8 cellular contexts compared by ENCODE assay signal in genomic region chr21:38984982-38985422, GRCh38.
DNase-seq lines count a peak whose midpoint lies in the region; FAIRE-seq and TF ChIP-seq lines count a peak whose summit lies in the region.

No MANE protein-coding gene starts in this region.

- H2AK5ac ChIP-seq in mesendoderm (ENCODE audit: low read length) (no peak overlapping the region), trophoblast cell (ENCODE audit: low read length) (no peak overlapping the region)

- H3K27me3 Mint-ChIP-seq in astrocyte (ENCODE audit: low read depth, unreplicated experiment), result peaks cover 7% of the 10 kb centered on the region

- H3K14ac ChIP-seq in trophoblast cell (ENCODE audit: low read length), result no peak overlapping the region

- CTCF ChIA-PET in AG04450 (lab: Charles Lee), result no interaction called here

- H3K36me3 ChIP-seq in astrocyte (ENCODE audit: insufficient read depth, low read length), result no peaks in the 10 kb centered on the region
- H3K36me3 ChIP-seq in mesendoderm (ENCODE audit: control insufficient read depth, insufficient read depth, low read length), result no peaks in the 10 kb centered on the region
- no peaks in the 10 kb centered on the region for H3K36me3 ChIP-seq in trophoblast cell (ENCODE audit: control insufficient read depth in 1 of 2, insufficient read depth in 2 of 2, low read length in 2 of 2)

- H4K12ac ChIP-seq in trophoblast cell (ENCODE audit: low read depth, low read length), result no peak overlapping the region

- H3K9ac ChIP-seq in astrocyte (ENCODE audit: low read length) (peak overlapping the region; percentile 52), mesendoderm (ENCODE audit: low read length) (no peak overlapping the region), trophoblast cell (ENCODE audit: low read length) (no peak overlapping the region)

- H3K27me3 ChIP-seq in AG04450 (ENCODE audit: control insufficient read depth, insufficient read depth, low read length) (peaks cover 8% of the 10 kb centered on the region), astrocyte (ENCODE audit: insufficient read depth, low read length) (peaks cover 34% of the 10 kb centered on the region), mesendoderm (ENCODE audit: insufficient read depth, low read length, poor library complexity) (no peaks in the 10 kb centered on the region), trophoblast cell (ENCODE audit: insufficient read depth, low read length) (no peaks in the 10 kb centered on the region)

- H3K4ac ChIP-seq in mesendoderm (ENCODE audit: low read depth, low read length) (peak overlapping the region; percentile 19), trophoblast cell (ENCODE audit: low read depth, low read length) (no peak overlapping the region)

- POLR2A ChIA-PET in AG04450 (lab: Yijun Ruan, JAX), result interaction anchor here (0.6 to 1.1 kb wide), 4 partner anchors 9 to 177 kb away, joined by 3 to 4 read pairs (median 4); no protein-coding TSS in a partner anchor

- H3K79me1 ChIP-seq in mesendoderm (ENCODE audit: low read length) (no peaks in the 10 kb centered on the region), trophoblast cell (ENCODE audit: low read length) (peaks cover 1% of the 10 kb centered on the region)

- H2BK5ac ChIP-seq in mesendoderm (ENCODE audit: low read length) (no peak overlapping the region), trophoblast cell (ENCODE audit: low read depth, low read length, poor library complexity) (no peak overlapping the region)

- H3K27ac ChIP-seq in AG04450 (ENCODE audit: low read depth, low read length) (peak overlapping the region; percentile 78), astrocyte (ENCODE audit: low read depth, low read length) (peak overlapping the region; percentile 30), mesendoderm (ENCODE audit: low read depth, low read length) (no peak overlapping the region), substantia nigra (ENCODE audit: low read depth, low read length, poor library complexity, severe bottlenecking) (no peak overlapping the region), trophoblast cell (ENCODE audit: low read depth, low read length) (no peak overlapping the region)

- FAIRE-seq in astrocyte (lab: Jason Lieb, UNC), result no peak

- peaks cover 6% of the 10 kb centered on the region for H3K9me3 Mint-ChIP-seq in astrocyte (ENCODE audit: unreplicated experiment)

- in situ Hi-C loops in KBM-7 (cut with MboI; ENCODE audit: low pct_unique_long_range_greater_than_20kb, low sequenced_read_pairs), result no loop called here

- no peak overlapping the region for H2BK15ac ChIP-seq in mesendoderm (replicated peaks; ENCODE audit: low read depth)

- H3K27ac Mint-ChIP-seq in astrocyte (ENCODE audit: unreplicated experiment), result peak overlapping the region; percentile 47

- no peak for TF ChIP-seq CTCF in AG04450 (IDR thresholded peaks at IDR 0.05; ENCODE audit: low read depth, low read length)
- TF ChIP-seq CTCF in astrocyte (IDR thresholded peaks at IDR 0.05; ENCODE audit: insufficient read depth, low read depth, low read length), result no peak

- H3K36me3 Mint-ChIP-seq in astrocyte (ENCODE audit: low read depth, unreplicated experiment), result no peaks in the 10 kb centered on the region

- DNase-seq in AG04450 (ENCODE audit: low read depth, low spot score) (no peak), KBM-7 (peak; percentile 97), astrocyte (ENCODE audit: low read depth) (peak; percentile 92), mesendoderm (no peak), substantia nigra (lab: John Stamatoyannopoulos, UW) (no peak), HK-2 (ENCODE audit: unreplicated experiment) (no peak), trophoblast cell (no peak), DMS153 (lab: John Stamatoyannopoulos, UW) (no peak)

- H3K9me3 ChIP-seq in AG04450 (ENCODE audit: control insufficient read depth, insufficient read depth, low read length), result no peaks in the 10 kb centered on the region
- no peaks in the 10 kb centered on the region for H3K9me3 ChIP-seq in astrocyte (ENCODE audit: insufficient read depth, low read depth, low read length)
- no peaks in the 10 kb centered on the region for H3K9me3 ChIP-seq in trophoblast cell (ENCODE audit: insufficient read depth, low read depth, low read length)

- WGBS in mesendoderm (ENCODE audit: extremely low coverage, insufficient coverage, low lambda C conversion rate), result no CpG with 5 or more reads among the region's 9 CpGs
- no CpG with 5 or more reads among the region's 9 CpGs for WGBS in trophoblast cell (ENCODE audit: extremely low coverage, insufficient coverage, insufficient read length)

- no peak overlapping the region for H4K8ac ChIP-seq in mesendoderm (ENCODE audit: low read depth, low read length)
- H4K8ac ChIP-seq in trophoblast cell (ENCODE audit: low read depth, low read length), result no peak overlapping the region

- no peaks in the 10 kb centered on the region for H3K79me2 ChIP-seq in astrocyte (ENCODE audit: insufficient read depth, low read length)
- no peaks in the 10 kb centered on the region for H3K79me2 ChIP-seq in mesendoderm (ENCODE audit: control insufficient read depth, insufficient read depth, low read length)
- H3K79me2 ChIP-seq in trophoblast cell (ENCODE audit: control insufficient read depth, insufficient read depth, low read length, poor library complexity), result no peaks in the 10 kb centered on the region

- peak overlapping the region; percentile 31 for H3K18ac ChIP-seq in mesendoderm (ENCODE audit: low read length)
- H3K18ac ChIP-seq in trophoblast cell (ENCODE audit: low read length), result no peak overlapping the region

- no peak overlapping the region for H3K23ac ChIP-seq in mesendoderm (ENCODE audit: low read length)
- H3K23ac ChIP-seq in trophoblast cell (ENCODE audit: low read length), result no peak overlapping the region

- H3K4me1 Mint-ChIP-seq in astrocyte (ENCODE audit: low read depth, unreplicated experiment), result peaks cover 53% of the 10 kb centered on the region

- H2BK120ac ChIP-seq in mesendoderm (ENCODE audit: low read depth, low read length), result no peak overlapping the region
- H2BK120ac ChIP-seq in trophoblast cell (ENCODE audit: insufficient read depth, low read length, poor library complexity), result no peak overlapping the region

- no peak overlapping the region for H2BK12ac ChIP-seq in trophoblast cell (ENCODE audit: low read length)

- H3K4me2 ChIP-seq in astrocyte (ENCODE audit: low read length) (peak overlapping the region; percentile 68), mesendoderm (ENCODE audit: low read length) (no peak overlapping the region), trophoblast cell (ENCODE audit: low read length) (no peak overlapping the region)

- H3K4me3 ChIP-seq in AG04450 (ENCODE audit: low read depth, low read length), result no peak overlapping the region
- no peak overlapping the region for H3K4me3 ChIP-seq in astrocyte (ENCODE audit: insufficient read depth, low read depth, low read length)
- H3K4me3 ChIP-seq in mesendoderm (ENCODE audit: low read length), result no peak overlapping the region
- H3K4me3 ChIP-seq in trophoblast cell (ENCODE audit: low read depth, low read length), result no peak overlapping the region

- H3K4me1 ChIP-seq in astrocyte (ENCODE audit: insufficient read depth, low read length) (peaks cover 32% of the 10 kb centered on the region), mesendoderm (ENCODE audit: control insufficient read depth, low read depth, low read length) (peaks cover 4% of the 10 kb centered on the region), trophoblast cell (ENCODE audit: control insufficient read depth in 1 of 2, insufficient read depth in 2 of 2, low read length in 2 of 2) (peaks cover 6 to 19% of the 10 kb centered on the region in 2 experiments)

- no peak overlapping the region for H3K4me3 Mint-ChIP-seq in astrocyte (ENCODE audit: unreplicated experiment)

- H2AFZ ChIP-seq in astrocyte (ENCODE audit: low read depth, low read length) (no peak overlapping the region), trophoblast cell (ENCODE audit: insufficient read depth, low read length, poor library complexity) (no peak overlapping the region)

- H4K91ac ChIP-seq in trophoblast cell (ENCODE audit: low read depth, low read length), result no peak overlapping the region

- no peak overlapping the region for H3K56ac ChIP-seq in mesendoderm (ENCODE audit: low read length)

- no peaks in the 10 kb centered on the region for H4K20me1 ChIP-seq in astrocyte (ENCODE audit: insufficient read depth, low read length)

- H4K5ac ChIP-seq in mesendoderm (ENCODE audit: low read length), result no peak overlapping the region

Comparison
In these comparisons a context has a peak if more than half of its experiments do, and no peak if none do; other contexts are left out.
1. DNase-seq: peak in KBM-7 (single experiment) and astrocyte (single experiment); none in AG04450 (single experiment), mesendoderm (single experiment), substantia nigra (0 of 49), HK-2 (single experiment), trophoblast cell (0 of 2) and DMS153 (single experiment).
2. H3K27ac ChIP-seq: peak in AG04450 (single experiment) and astrocyte (single experiment); none in mesendoderm (single experiment), substantia nigra (single experiment) and trophoblast cell (single experiment).